Comparison of ENCODE assay signal across 1 cellular context in genomic region chr2:222861411-222862067, GRCh38.
TF ChIP-seq lines count a peak whose summit lies in the region.

No MANE protein-coding gene starts in this region.

TF ChIP-seq in K562, 482 proteins besides CTCF, POLR2A, EP300 and RAD21 (continued from another document and continues in another):
- TF ChIP-seq, protein P1, sequence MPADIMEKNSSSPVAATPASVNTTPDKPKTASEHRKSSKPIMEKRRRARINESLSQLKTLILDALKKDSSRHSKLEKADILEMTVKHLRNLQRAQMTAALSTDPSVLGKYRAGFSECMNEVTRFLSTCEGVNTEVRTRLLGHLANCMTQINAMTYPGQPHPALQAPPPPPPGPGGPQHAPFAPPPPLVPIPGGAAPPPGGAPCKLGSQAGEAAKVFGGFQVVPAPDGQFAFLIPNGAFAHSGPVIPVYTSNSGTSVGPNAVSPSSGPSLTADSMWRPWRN (IDR thresholded peaks at IDR 0.05; ENCODE audit: low read depth): no peak
- TF ChIP-seq DDX20 (tag; IDR thresholded peaks at IDR 0.05; ENCODE audit: low read depth): no peak
- no peak for TF ChIP-seq MTA3 (IDR thresholded peaks at IDR 0.05; ENCODE audit: borderline replicate concordance)
- no peak for TF ChIP-seq ILF3 (IDR thresholded peaks at IDR 0.05; ENCODE audit: borderline replicate concordance)
- peak; percentile 70 for TF ChIP-seq CHD1 (IDR thresholded peaks at IDR 0.05; ENCODE audit: low read length)
- peak in 1 of 2 experiments; percentile 29; a peak in 1 of 4 replicates for TF ChIP-seq SIN3A (IDR thresholded peaks at IDR 0.05; ENCODE audit: borderline replicate concordance in 2 of 2, control insufficient read depth in 1 of 2, low read depth in 2 of 2, low read length in 2 of 2)
- TF ChIP-seq ZNF24 (IDR thresholded peaks at IDR 0.05): no peak
- TF ChIP-seq CHD7 (IDR thresholded peaks at IDR 0.05; ENCODE audit: low read depth, low read length): no peak
- TF ChIP-seq TCFL5 (CRISPR knock-in tag; conservative IDR thresholded peaks at IDR 0.05): no peak
- TF ChIP-seq ZNF584 (CRISPR knock-in tag; IDR thresholded peaks at IDR 0.05; ENCODE audit: low read depth): no peak
- TF ChIP-seq GTF2E2 (tag; IDR thresholded peaks at IDR 0.05): no peak
- no peak for TF ChIP-seq FUS (optimal IDR thresholded peaks at IDR 0.05; ENCODE audit: low read depth, low read length)
- TF ChIP-seq, protein P2, sequence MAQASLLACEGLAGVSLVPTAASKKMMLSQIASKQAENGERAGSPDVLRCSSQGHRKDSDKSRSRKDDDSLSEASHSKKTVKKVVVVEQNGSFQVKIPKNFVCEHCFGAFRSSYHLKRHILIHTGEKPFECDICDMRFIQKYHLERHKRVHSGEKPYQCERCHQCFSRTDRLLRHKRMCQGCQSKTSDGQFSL (CRISPR knock-in tag; IDR thresholded peaks at IDR 0.05): no peak
- TF ChIP-seq, protein P2 (tag; IDR thresholded peaks at IDR 0.05): no peak
- peak; percentile 66 for TF ChIP-seq RBFOX2 (IDR thresholded peaks at IDR 0.05; ENCODE audit: low read depth, low read length)
- TF ChIP-seq, protein P3, sequence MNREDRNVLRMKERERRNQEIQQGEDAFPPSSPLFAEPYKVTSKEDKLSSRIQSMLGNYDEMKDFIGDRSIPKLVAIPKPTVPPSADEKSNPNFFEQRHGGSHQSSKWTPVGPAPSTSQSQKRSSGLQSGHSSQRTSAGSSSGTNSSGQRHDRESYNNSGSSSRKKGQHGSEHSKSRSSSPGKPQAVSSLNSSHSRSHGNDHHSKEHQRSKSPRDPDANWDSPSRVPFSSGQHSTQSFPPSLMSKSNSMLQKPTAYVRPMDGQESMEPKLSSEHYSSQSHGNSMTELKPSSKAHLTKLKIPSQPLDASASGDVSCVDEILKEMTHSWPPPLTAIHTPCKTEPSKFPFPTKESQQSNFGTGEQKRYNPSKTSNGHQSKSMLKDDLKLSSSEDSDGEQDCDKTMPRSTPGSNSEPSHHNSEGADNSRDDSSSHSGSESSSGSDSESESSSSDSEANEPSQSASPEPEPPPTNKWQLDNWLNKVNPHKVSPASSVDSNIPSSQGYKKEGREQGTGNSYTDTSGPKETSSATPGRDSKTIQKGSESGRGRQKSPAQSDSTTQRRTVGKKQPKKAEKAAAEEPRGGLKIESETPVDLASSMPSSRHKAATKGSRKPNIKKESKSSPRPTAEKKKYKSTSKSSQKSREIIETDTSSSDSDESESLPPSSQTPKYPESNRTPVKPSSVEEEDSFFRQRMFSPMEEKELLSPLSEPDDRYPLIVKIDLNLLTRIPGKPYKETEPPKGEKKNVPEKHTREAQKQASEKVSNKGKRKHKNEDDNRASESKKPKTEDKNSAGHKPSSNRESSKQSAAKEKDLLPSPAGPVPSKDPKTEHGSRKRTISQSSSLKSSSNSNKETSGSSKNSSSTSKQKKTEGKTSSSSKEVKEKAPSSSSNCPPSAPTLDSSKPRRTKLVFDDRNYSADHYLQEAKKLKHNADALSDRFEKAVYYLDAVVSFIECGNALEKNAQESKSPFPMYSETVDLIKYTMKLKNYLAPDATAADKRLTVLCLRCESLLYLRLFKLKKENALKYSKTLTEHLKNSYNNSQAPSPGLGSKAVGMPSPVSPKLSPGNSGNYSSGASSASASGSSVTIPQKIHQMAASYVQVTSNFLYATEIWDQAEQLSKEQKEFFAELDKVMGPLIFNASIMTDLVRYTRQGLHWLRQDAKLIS (CRISPR knock-in tag; IDR thresholded peaks at IDR 0.05): 0 out of 2 replicates have a peak, but pooled peaks have one; percentile 13
- TF ChIP-seq ILK (tag; IDR thresholded peaks at IDR 0.05; ENCODE audit: borderline replicate concordance, low read depth): no peak
- no peak for TF ChIP-seq LARP7 (IDR thresholded peaks at IDR 0.05)
- TF ChIP-seq CLOCK (CRISPR knock-in tag; IDR thresholded peaks at IDR 0.05; ENCODE audit: borderline replicate concordance): no peak
- no peak for TF ChIP-seq FOXM1 (IDR thresholded peaks at IDR 0.05; ENCODE audit: low read depth)
- TF ChIP-seq FOXM1 (CRISPR knock-in tag; IDR thresholded peaks at IDR 0.05; ENCODE audit: low read depth): no peak
- no peak for TF ChIP-seq XRCC5 (IDR thresholded peaks at IDR 0.05; ENCODE audit: low read depth, low read length)
- TF ChIP-seq, protein P4, sequence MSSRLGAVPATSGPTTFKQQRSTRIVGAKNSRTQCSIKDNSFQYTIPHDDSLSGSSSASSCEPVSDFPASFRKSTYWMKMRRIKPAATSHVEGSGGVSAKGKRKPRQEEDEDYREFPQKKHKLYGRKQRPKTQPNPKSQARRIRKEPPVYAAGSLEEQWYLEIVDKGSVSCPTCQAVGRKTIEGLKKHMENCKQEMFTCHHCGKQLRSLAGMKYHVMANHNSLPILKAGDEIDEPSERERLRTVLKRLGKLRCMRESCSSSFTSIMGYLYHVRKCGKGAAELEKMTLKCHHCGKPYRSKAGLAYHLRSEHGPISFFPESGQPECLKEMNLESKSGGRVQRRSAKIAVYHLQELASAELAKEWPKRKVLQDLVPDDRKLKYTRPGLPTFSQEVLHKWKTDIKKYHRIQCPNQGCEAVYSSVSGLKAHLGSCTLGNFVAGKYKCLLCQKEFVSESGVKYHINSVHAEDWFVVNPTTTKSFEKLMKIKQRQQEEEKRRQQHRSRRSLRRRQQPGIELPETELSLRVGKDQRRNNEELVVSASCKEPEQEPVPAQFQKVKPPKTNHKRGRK (tag; IDR thresholded peaks at IDR 0.05): no peak
- no peak for TF ChIP-seq TEAD1 (CRISPR knock-in tag; IDR thresholded peaks at IDR 0.05)
- no peak for TF ChIP-seq CBX5 (IDR thresholded peaks at IDR 0.05; ENCODE audit: borderline replicate concordance, low read depth)
- peak; percentile 33; the same call in 1 of the 2 replicates for TF ChIP-seq KAT7 (CRISPR knock-in tag; IDR thresholded peaks at IDR 0.05; ENCODE audit: borderline replicate concordance)
- no peak for TF ChIP-seq WHSC1 (IDR thresholded peaks at IDR 0.05; ENCODE audit: low read length)
- no peak for TF ChIP-seq PHB2 (IDR thresholded peaks at IDR 0.05; ENCODE audit: low read depth)
- peak in 1 of 2 experiments; percentile 21; a peak in 1 of 4 replicates for TF ChIP-seq HDAC1 (IDR thresholded peaks at IDR 0.05)
- no peak for TF ChIP-seq ZNF785 (CRISPR knock-in tag; IDR thresholded peaks at IDR 0.05)
- TF ChIP-seq ZC3H11A (IDR thresholded peaks at IDR 0.05; ENCODE audit: low read depth, low read length): no peak
- peak; percentile 30 for TF ChIP-seq TBP (optimal IDR thresholded peaks at IDR 0.05; ENCODE audit: low read depth, low read length)
- 0 out of 2 replicates have a peak, but pooled peaks have one; percentile 18 for TF ChIP-seq MYC (IDR thresholded peaks at IDR 0.05; ENCODE audit: low read depth, low read length)
- TF ChIP-seq MYC (CRISPR knock-in tag; IDR thresholded peaks at IDR 0.05; ENCODE audit: borderline replicate concordance, low read depth): no peak
- TF ChIP-seq HIVEP1 (CRISPR knock-in tag; IDR thresholded peaks at IDR 0.05): no peak
- TF ChIP-seq, protein P5, sequence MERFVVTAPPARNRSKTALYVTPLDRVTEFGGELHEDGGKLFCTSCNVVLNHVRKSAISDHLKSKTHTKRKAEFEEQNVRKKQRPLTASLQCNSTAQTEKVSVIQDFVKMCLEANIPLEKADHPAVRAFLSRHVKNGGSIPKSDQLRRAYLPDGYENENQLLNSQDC (CRISPR knock-in tag; IDR thresholded peaks at IDR 0.05): no peak
- no peak for TF ChIP-seq ZNF232 (CRISPR knock-in tag; IDR thresholded peaks at IDR 0.05)
- TF ChIP-seq, protein P6, sequence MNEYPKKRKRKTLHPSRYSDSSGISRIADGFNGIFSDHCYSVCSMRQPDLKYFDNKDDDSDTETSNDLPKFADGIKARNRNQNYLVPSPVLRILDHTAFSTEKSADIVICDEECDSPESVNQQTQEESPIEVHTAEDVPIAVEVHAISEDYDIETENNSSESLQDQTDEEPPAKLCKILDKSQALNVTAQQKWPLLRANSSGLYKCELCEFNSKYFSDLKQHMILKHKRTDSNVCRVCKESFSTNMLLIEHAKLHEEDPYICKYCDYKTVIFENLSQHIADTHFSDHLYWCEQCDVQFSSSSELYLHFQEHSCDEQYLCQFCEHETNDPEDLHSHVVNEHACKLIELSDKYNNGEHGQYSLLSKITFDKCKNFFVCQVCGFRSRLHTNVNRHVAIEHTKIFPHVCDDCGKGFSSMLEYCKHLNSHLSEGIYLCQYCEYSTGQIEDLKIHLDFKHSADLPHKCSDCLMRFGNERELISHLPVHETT (CRISPR knock-in tag; conservative IDR thresholded peaks at IDR 0.05 in 1 of 2, IDR thresholded peaks at IDR 0.05 in 1 of 2): no peak
- TF ChIP-seq COPS2 (conservative IDR thresholded peaks at IDR 0.05): no peak
